ENCODE assay signal across 16 cellular contexts in genomic region chr17:57197672-57198071, GRCh38. TPM values are rescaled to one million over a fixed set of nuclear protein-coding genes. Genes with fewer than 3 reads are reported as not detected.
A peak's percentile ranks its signal among the peaks of the same experiment; 100 is the strongest.
DNase-seq lines count a peak whose midpoint lies in the region; ATAC-seq and TF ChIP-seq lines count a peak whose summit lies in the region.
"Had no signal": no experiment of that assay in that cellular context is flagged by ENCODE, and none has a peak within 500 bp of the region (broad histone marks: within the 10 kb centered on the region; RNA-seq: fewer than 3 reads in every experiment).

No MANE protein-coding gene starts in this region.

- H2AFZ ChIP-seq in Karpas-422 (ENCODE audit: low read length) (0 out of 2 replicates have a peak overlapping the region, but pooled peaks have one; percentile 60), trophoblast cell (ENCODE audit: insufficient read depth, low read length, poor library complexity) (no peak overlapping the region)

- DNase-seq in Karpas-422 (peak; percentile 43), NB4 (ENCODE audit: low read depth) (peak; percentile 45), ecto neural progenitor cell (ENCODE audit: low spot score) (peak; percentile 6), trophoblast cell (no peak)
- DNase-seq: C1 segment of cervical spinal cord; Calu3; CD4-positive, alpha-beta memory T cell; COR-L47; DMS53; DMS79 treated with DMSO at 0.1 percent for 48 hours; GF-D8; H7; HCEC 1CT had no signal

- H4K8ac ChIP-seq in trophoblast cell (ENCODE audit: low read depth, low read length), result no peak overlapping the region

- no peak for TF ChIP-seq CTCF in NB4 (IDR thresholded peaks at IDR 0.05; ENCODE audit: low read depth, low read length)

- H4K20me1 ChIP-seq in Karpas-422 (ENCODE audit: insufficient read depth, low read depth, low read length), result no peaks in the 10 kb centered on the region

- H3K36me3 ChIP-seq in Karpas-422 (ENCODE audit: insufficient read depth, low read length) (no peaks in the 10 kb centered on the region), trophoblast cell (ENCODE audit: control insufficient read depth in 1 of 2, insufficient read depth in 2 of 2, low read length in 2 of 2) (no peaks in the 10 kb centered on the region)

- H4K91ac ChIP-seq in trophoblast cell (ENCODE audit: low read depth, low read length), result no peak overlapping the region

- H3K79me2 ChIP-seq in Karpas-422 (ENCODE audit: low read length), result no peaks in the 10 kb centered on the region
- no peaks in the 10 kb centered on the region for H3K79me2 ChIP-seq in trophoblast cell (ENCODE audit: control insufficient read depth, insufficient read depth, low read length, poor library complexity)

- H3K23ac ChIP-seq in trophoblast cell (ENCODE audit: low read length), result no peak overlapping the region

- H3K9ac ChIP-seq in Karpas-422 (ENCODE audit: low read length) (no peak overlapping the region), trophoblast cell (ENCODE audit: low read length) (peak overlapping the region; percentile 56)

- no peak overlapping the region for H3K27ac ChIP-seq in Karpas-422 (ENCODE audit: low read length)
- no peak overlapping the region for H3K27ac ChIP-seq in trophoblast cell (ENCODE audit: low read depth, low read length)

- H3K18ac ChIP-seq in trophoblast cell (ENCODE audit: low read length), result no peak overlapping the region

- no peak for TF ChIP-seq POLR2A in NB4 (IDR thresholded peaks at IDR 0.05; ENCODE audit: extremely low read depth, insufficient read length)

- H3K79me1 ChIP-seq in trophoblast cell (ENCODE audit: low read length), result no peaks in the 10 kb centered on the region

- peaks cover 7% of the 10 kb centered on the region for H3K4me1 ChIP-seq in Karpas-422 (ENCODE audit: low read length)
- no peaks in the 10 kb centered on the region for H3K4me1 ChIP-seq in trophoblast cell (ENCODE audit: control insufficient read depth in 1 of 2, insufficient read depth in 2 of 2, low read length in 2 of 2)

- H4K12ac ChIP-seq in trophoblast cell (ENCODE audit: low read depth, low read length), result no peak overlapping the region

- H3K4ac ChIP-seq in trophoblast cell (ENCODE audit: low read depth, low read length), result no peak overlapping the region

- H3K14ac ChIP-seq in trophoblast cell (ENCODE audit: low read length), result no peak overlapping the region

- no peak overlapping the region for H2BK5ac ChIP-seq in trophoblast cell (ENCODE audit: low read depth, low read length, poor library complexity)

- WGBS in trophoblast cell (ENCODE audit: extremely low coverage, insufficient coverage, insufficient read length), result no CpG with 5 or more reads among the region's 2 CpGs

- no peak overlapping the region for H3K4me2 ChIP-seq in Karpas-422 (ENCODE audit: low read depth, low read length, poor library complexity, severe bottlenecking)
- no peak overlapping the region for H3K4me2 ChIP-seq in trophoblast cell (ENCODE audit: low read length)

- H3K27me3 ChIP-seq in Karpas-422 (ENCODE audit: low read length) (no peaks in the 10 kb centered on the region; the same call in 1 of the 2 replicates), trophoblast cell (ENCODE audit: insufficient read depth, low read length) (no peaks in the 10 kb centered on the region)

- no peak overlapping the region for H2BK12ac ChIP-seq in trophoblast cell (ENCODE audit: low read length)

- no peak overlapping the region for H2AK5ac ChIP-seq in trophoblast cell (ENCODE audit: low read length)

- H3K4me3 ChIP-seq in Karpas-422 (ENCODE audit: low read length) (no peak overlapping the region), NB4 (ENCODE audit: low read depth, low read length) (no peak overlapping the region), trophoblast cell (ENCODE audit: low read depth, low read length) (no peak overlapping the region)

- ATAC-seq in GM21529 (IDR thresholded peaks at IDR 0.05; ENCODE audit: unreplicated experiment) (no peak), HG03521 (IDR thresholded peaks at IDR 0.05; ENCODE audit: unreplicated experiment) (no peak), HG02678 (IDR thresholded peaks at IDR 0.05; ENCODE audit: unreplicated experiment) (no peak)

- H3K9me2 ChIP-seq in Karpas-422 (replicated peaks; ENCODE audit: insufficient read depth, low read length), result no peaks in the 10 kb centered on the region

- no peak overlapping the region for H2BK120ac ChIP-seq in trophoblast cell (ENCODE audit: insufficient read depth, low read length, poor library complexity)

- no peaks in the 10 kb centered on the region for H3K9me3 ChIP-seq in Karpas-422 (ENCODE audit: low read length)
- peaks cover 6% of the 10 kb centered on the region for H3K9me3 ChIP-seq in trophoblast cell (ENCODE audit: insufficient read depth, low read depth, low read length)

RNA-seq across cellular contexts. Expression of gene MSI2, which starts 58.7 kb away (rescaled TPM):
- 169 and 170 TPM in 2 replicates for total RNA-seq in Karpas-422 (2014; rRNA removed; shearing (Covaris generic); ENCODE audit: low replicate concordance)
- polyA plus RNA-seq in trophoblast cell (2013), result 41.6 and 44.9 TPM in 2 replicates

Comparison
In these comparisons a context has a peak if more than half of its experiments do, and no peak if none do; other contexts are left out.
1. DNase-seq: peak in Karpas-422 (single experiment), NB4 (single experiment) and ecto neural progenitor cell (single experiment); none in trophoblast cell (0 of 2).